ENCODE assay signal across 13 cellular contexts in genomic region chr15:52171386-52171785, GRCh38. TPM values are rescaled to one million over a fixed set of nuclear protein-coding genes. Genes with fewer than 3 reads are reported as not detected.
DNase-seq lines count a peak whose midpoint lies in the region; ATAC-seq and TF ChIP-seq lines count a peak whose summit lies in the region.
"Had no signal": no experiment of that assay in that cellular context is flagged by ENCODE, and none has a peak within 500 bp of the region (broad histone marks: within the 10 kb centered on the region; RNA-seq: fewer than 3 reads in every experiment).

No MANE protein-coding gene starts in this region.

- peaks cover 13% of the 10 kb centered on the region for H3K4me1 ChIP-seq in CD4-positive, CD25-positive, alpha-beta regulatory T cell (ENCODE audit: control insufficient read depth, insufficient read depth, low read length, poor library complexity, severe bottlenecking)
- H3K4me1 ChIP-seq in adipocyte (ENCODE audit: control insufficient read depth, insufficient read depth, low read length) (no peaks in the 10 kb centered on the region), psoas muscle (no peaks in the 10 kb centered on the region), stomach (peaks cover 0 to 4% (median 0%) of the 10 kb centered on the region in 4 donors)
- no peaks in the 10 kb centered on the region for H3K4me1 ChIP-seq in effector memory CD4-positive, alpha-beta T cell (ENCODE audit: control insufficient read depth, insufficient read depth, low read length, poor library complexity, severe bottlenecking)
- H3K4me1 ChIP-seq: Caco-2 had no signal

- peak overlapping the region in 2 of 3 donors; percentile 7 to 65 for H3K27ac Mint-ChIP-seq in CD4-positive, CD25-positive, alpha-beta regulatory T cell
- H3K27ac Mint-ChIP-seq: progenitor cell of endocrine pancreas had no signal

- H3K36me3 Mint-ChIP-seq in CD4-positive, CD25-positive, alpha-beta regulatory T cell, result peaks cover 25% of the 10 kb centered on the region

- no peak overlapping the region for H3K4me3 ChIP-seq in CD4-positive, CD25-positive, alpha-beta regulatory T cell (ENCODE audit: low read depth, low read length)
- H3K4me3 ChIP-seq in NB4 (ENCODE audit: low read depth, low read length) (no peak overlapping the region), adipocyte (ENCODE audit: low read length) (no peak overlapping the region), psoas muscle (no peak overlapping the region), stomach (no peak overlapping the region)
- H3K4me3 ChIP-seq in effector memory CD4-positive, alpha-beta T cell (ENCODE audit: insufficient read depth, low read depth, low read length, poor library complexity, severe bottlenecking), result no peak overlapping the region

- TF ChIP-seq EP300 in stomach (IDR thresholded peaks at IDR 0.05), result no peak

- peak overlapping the region in 2 of 4 donors; percentile 33 to 36 for H3K4me3 Mint-ChIP-seq in CD4-positive, CD25-positive, alpha-beta regulatory T cell

- peaks cover 33 to 80% (median 54%) of the 10 kb centered on the region in 4 donors for H3K4me1 Mint-ChIP-seq in CD4-positive, CD25-positive, alpha-beta regulatory T cell

- peak in 2 of 3 donors; percentile 24 to 33 for DNase-seq in CD4-positive, CD25-positive, alpha-beta regulatory T cell
- DNase-seq in NB4 (ENCODE audit: low read depth) (peak; percentile 26), adipocyte (ENCODE audit: low read depth) (peak; percentile 12), iPS-NIHi11 (ENCODE audit: low spot score) (peak; percentile 31), psoas muscle (no peak), stomach (no peak)
- no peak for DNase-seq in effector memory CD4-positive, alpha-beta T cell
- no peak for DNase-seq in effector CD8-positive, alpha-beta T cell (lab: John Stamatoyannopoulos, UW)
- DNase-seq: Caco-2, left colon, NCI-H748 treated with DMSO at 0.1 percent for 48 hours had no signal

- no peaks in the 10 kb centered on the region for H3K9me3 Mint-ChIP-seq in CD4-positive, CD25-positive, alpha-beta regulatory T cell

- H3K27me3 ChIP-seq in CD4-positive, CD25-positive, alpha-beta regulatory T cell (ENCODE audit: control insufficient read depth, insufficient read depth, low read length), result no peaks in the 10 kb centered on the region
- no peaks in the 10 kb centered on the region for H3K27me3 ChIP-seq in adipocyte (replicated peaks; ENCODE audit: control insufficient read depth, insufficient read depth, low read length)
- H3K27me3 ChIP-seq in effector memory CD4-positive, alpha-beta T cell (replicated peaks; ENCODE audit: control insufficient read depth, insufficient read depth, low read length, poor library complexity, severe bottlenecking), result no peaks in the 10 kb centered on the region
- no peaks in the 10 kb centered on the region for H3K27me3 ChIP-seq in psoas muscle (ENCODE audit: insufficient read depth in 3 of 3, low read length in 2 of 3)
- H3K27me3 ChIP-seq in stomach, result no peaks in the 10 kb centered on the region

- no peaks in the 10 kb centered on the region for H3K9me3 ChIP-seq in CD4-positive, CD25-positive, alpha-beta regulatory T cell (ENCODE audit: control insufficient read depth in 2 of 2, low read length in 2 of 2)
- H3K9me3 ChIP-seq in adipocyte (ENCODE audit: control insufficient read depth, low read length) (no peaks in the 10 kb centered on the region), psoas muscle (no peaks in the 10 kb centered on the region), stomach (no peaks in the 10 kb centered on the region)
- no peaks in the 10 kb centered on the region for H3K9me3 ChIP-seq in effector memory CD4-positive, alpha-beta T cell (ENCODE audit: control insufficient read depth, low read length)
- H3K9me3 ChIP-seq: Caco-2 had no signal

- H3K36me3 ChIP-seq in CD4-positive, CD25-positive, alpha-beta regulatory T cell (ENCODE audit: control insufficient read depth, insufficient read depth, low read length), result peaks cover 7% of the 10 kb centered on the region
- H3K36me3 ChIP-seq in adipocyte (ENCODE audit: control insufficient read depth, insufficient read depth, low read length, severe bottlenecking), result no peaks in the 10 kb centered on the region
- H3K36me3 ChIP-seq in effector memory CD4-positive, alpha-beta T cell (ENCODE audit: control insufficient read depth, insufficient read depth, low read length), result peaks cover 4% of the 10 kb centered on the region
- no peaks in the 10 kb centered on the region for H3K36me3 ChIP-seq in psoas muscle (ENCODE audit: insufficient read depth in 1 of 2, low read depth in 1 of 2)
- H3K36me3 ChIP-seq in stomach, result no peaks in the 10 kb centered on the region

- no peak for TF ChIP-seq CTCF in NB4 (IDR thresholded peaks at IDR 0.05; ENCODE audit: low read depth, low read length)
- no peak for TF ChIP-seq CTCF in psoas muscle (IDR thresholded peaks at IDR 0.05)
- no peak for TF ChIP-seq CTCF in stomach (IDR thresholded peaks at IDR 0.05)

- H3K27me3 Mint-ChIP-seq in CD4-positive, CD25-positive, alpha-beta regulatory T cell, result no peaks in the 10 kb centered on the region
- H3K27me3 Mint-ChIP-seq: progenitor cell of endocrine pancreas had no signal

- H3K9ac ChIP-seq in adipocyte (ENCODE audit: low read length), result no peak overlapping the region

- 19 to 30% (median 27%) methylated on average over 4 of the region's 4 CpGs for WGBS in psoas muscle, 3 donors
- WGBS in stomach, 5 donors, result 20 to 47% (median 41%) methylated on average over 4 of the region's 4 CpGs

- no peak overlapping the region for H3K27ac ChIP-seq in CD4-positive, CD25-positive, alpha-beta regulatory T cell (ENCODE audit: insufficient read depth, low read length, poor library complexity, severe bottlenecking)
- H3K27ac ChIP-seq in effector memory CD4-positive, alpha-beta T cell (ENCODE audit: insufficient read depth, low read length, poor library complexity, severe bottlenecking), result no peak overlapping the region
- H3K27ac ChIP-seq in psoas muscle (no peak overlapping the region), stomach (no peak overlapping the region)

- intact Hi-C loops in psoas muscle (cut with DNase I) (no loop called here), stomach (cut with DNase I; ENCODE audit: low total_unique reads) (no loop called here)

- ATAC-seq in CD4-positive, CD25-positive, alpha-beta regulatory T cell (ENCODE audit: low read depth in 2 of 2), result peak; percentile 78 to 83
- no peak for ATAC-seq in psoas muscle
- ATAC-seq: left colon had no signal

- no peak for TF ChIP-seq POLR2A in NB4 (IDR thresholded peaks at IDR 0.05; ENCODE audit: extremely low read depth, insufficient read length)
- TF ChIP-seq POLR2A in stomach (IDR thresholded peaks at IDR 0.05), result no peak

RNA-seq across cellular contexts. Expression of gene GNB5, which starts 19.8 kb away (rescaled TPM):
- total RNA-seq in CD4-positive, CD25-positive, alpha-beta regulatory T cell, result 87.6 TPM
- 10 to 100 TPM; 64.3 to 66.5 (median 65.3) TPM for polyA plus RNA-seq in CD4-positive, CD25-positive, alpha-beta regulatory T cell
- 1 to 10 TPM; 1.1 to 2.5 (median 1.4) TPM for total RNA-seq in psoas muscle
- polyA plus RNA-seq in psoas muscle, result 1 to 10 TPM in 2 of 3 donors, under 1 TPM in 1; 0.86 to 1.5 (median 1.3) TPM
- total RNA-seq in stomach, result 100 to 1,000 TPM in 1 of 5 donors, 10 to 100 TPM in 2, 1 to 10 TPM in 2; 6.4 to 291 (median 14.0) TPM
- 10 to 100 TPM in 2 of 3 donors, 1 to 10 TPM in 1; 8.1 to 13.6 (median 11.8) TPM for polyA plus RNA-seq in stomach

RNA-seq across cellular contexts. Expression of gene BCL2L10, which starts 58.8 kb away (rescaled TPM):
- 0.42 TPM for total RNA-seq in CD4-positive, CD25-positive, alpha-beta regulatory T cell
- polyA plus RNA-seq in CD4-positive, CD25-positive, alpha-beta regulatory T cell, result under 1 TPM in 1 of 4 donors, not detected in 3; 0.23 TPM
- total RNA-seq in psoas muscle (not detected), stomach (1 to 10 TPM in 1 of 5 donors, under 1 TPM in 1, not detected in 3; 0.92 to 3.2 TPM)
- polyA plus RNA-seq in psoas muscle (under 1 TPM in 1 of 3 donors, not detected in 2; 0.04 TPM), stomach (1 to 10 TPM in 2 of 3 donors, under 1 TPM in 1; 0.75 to 3.4 (median 1.4) TPM)
- polyA plus RNA-seq: fibroblast of lung had no signal

Comparison
In these comparisons a context has a peak if more than half of its experiments do, and no peak if none do; other contexts are left out.
1. ATAC-seq: peak in CD4-positive, CD25-positive, alpha-beta regulatory T cell (2 of 2); none in psoas muscle (0 of 4).
2. DNase-seq: peak in CD4-positive, CD25-positive, alpha-beta regulatory T cell (2 of 3), NB4 (single experiment), adipocyte (single experiment) and iPS-NIHi11 (single experiment); none in effector memory CD4-positive, alpha-beta T cell (0 of 3), effector CD8-positive, alpha-beta T cell (single experiment), psoas muscle (0 of 2) and stomach (single experiment).